ENCODE assay signal across 1 cellular context in genomic region chr1:145281037-145281727, GRCh38.
A peak's percentile ranks its signal among the peaks of the same experiment; 100 is the strongest.
TF ChIP-seq lines count a peak whose summit lies in the region.
"Not testable (repeated sequence)": the region's sequence is repeated elsewhere in the genome, so short reads cannot be mapped to it uniquely, and the experiment has no call there.

No MANE protein-coding gene starts in this region.

TF ChIP-seq in K562, 482 proteins besides CTCF, POLR2A, EP300 and RAD21 (continued from another document and continues in another):
- TF ChIP-seq, protein P1, sequence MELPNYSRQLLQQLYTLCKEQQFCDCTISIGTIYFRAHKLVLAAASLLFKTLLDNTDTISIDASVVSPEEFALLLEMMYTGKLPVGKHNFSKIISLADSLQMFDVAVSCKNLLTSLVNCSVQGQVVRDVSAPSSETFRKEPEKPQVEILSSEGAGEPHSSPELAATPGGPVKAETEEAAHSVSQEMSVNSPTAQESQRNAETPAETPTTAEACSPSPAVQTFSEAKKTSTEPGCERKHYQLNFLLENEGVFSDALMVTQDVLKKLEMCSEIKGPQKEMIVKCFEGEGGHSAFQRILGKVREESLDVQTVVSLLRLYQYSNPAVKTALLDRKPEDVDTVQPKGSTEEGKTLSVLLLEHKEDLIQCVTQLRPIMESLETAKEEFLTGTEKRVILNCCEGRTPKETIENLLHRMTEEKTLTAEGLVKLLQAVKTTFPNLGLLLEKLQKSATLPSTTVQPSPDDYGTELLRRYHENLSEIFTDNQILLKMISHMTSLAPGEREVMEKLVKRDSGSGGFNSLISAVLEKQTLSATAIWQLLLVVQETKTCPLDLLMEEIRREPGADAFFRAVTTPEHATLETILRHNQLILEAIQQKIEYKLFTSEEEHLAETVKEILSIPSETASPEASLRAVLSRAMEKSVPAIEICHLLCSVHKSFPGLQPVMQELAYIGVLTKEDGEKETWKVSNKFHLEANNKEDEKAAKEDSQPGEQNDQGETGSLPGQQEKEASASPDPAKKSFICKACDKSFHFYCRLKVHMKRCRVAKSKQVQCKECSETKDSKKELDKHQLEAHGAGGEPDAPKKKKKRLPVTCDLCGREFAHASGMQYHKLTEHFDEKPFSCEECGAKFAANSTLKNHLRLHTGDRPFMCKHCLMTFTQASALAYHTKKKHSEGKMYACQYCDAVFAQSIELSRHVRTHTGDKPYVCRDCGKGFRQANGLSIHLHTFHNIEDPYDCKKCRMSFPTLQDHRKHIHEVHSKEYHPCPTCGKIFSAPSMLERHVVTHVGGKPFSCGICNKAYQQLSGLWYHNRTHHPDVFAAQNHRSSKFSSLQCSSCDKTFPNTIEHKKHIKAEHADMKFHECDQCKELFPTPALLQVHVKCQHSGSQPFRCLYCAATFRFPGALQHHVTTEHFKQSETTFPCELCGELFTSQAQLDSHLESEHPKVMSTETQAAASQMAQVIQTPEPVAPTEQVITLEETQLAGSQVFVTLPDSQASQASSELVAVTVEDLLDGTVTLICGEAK (IDR thresholded peaks at IDR 0.05), result peak; percentile 21; the same call in 1 of the 2 replicates
- TF ChIP-seq, protein P1 (CRISPR knock-in tag; IDR thresholded peaks at IDR 0.05), result peak; percentile 71
- TF ChIP-seq E2F6 (IDR thresholded peaks at IDR 0.05; ENCODE audit: borderline replicate concordance in 1 of 2, extremely low read depth in 1 of 2, insufficient read depth in 1 of 2, insufficient read length in 1 of 2, low read depth in 1 of 2, low read length in 1 of 2, poor library complexity in 1 of 2, severe bottlenecking in 1 of 2), result peak in 1 of 2 experiments; percentile 52
- TF ChIP-seq ZNF561 (CRISPR knock-in tag; conservative IDR thresholded peaks at IDR 0.05), result peak; percentile 94
- TF ChIP-seq HNRNPLL (IDR thresholded peaks at IDR 0.05; ENCODE audit: low read depth, low read length, poor library complexity, severe bottlenecking), result peak; percentile 30
- TF ChIP-seq TEAD1 (CRISPR knock-in tag; IDR thresholded peaks at IDR 0.05), result peak; percentile 61 to 98; a peak in 3 of 4 replicates
- TF ChIP-seq TEAD4 (IDR thresholded peaks at IDR 0.05; ENCODE audit: low read length), result peak; percentile 85
- not testable (repeated sequence) for TF ChIP-seq TEAD4 (CRISPR knock-in tag; IDR thresholded peaks at IDR 0.05; ENCODE audit: borderline replicate concordance); MYNN (CRISPR knock-in tag; IDR thresholded peaks at IDR 0.05); ATF1 (CRISPR knock-in tag; IDR thresholded peaks at IDR 0.05)
- TF ChIP-seq SMARCA4 (IDR thresholded peaks at IDR 0.05), result peak; percentile 57; the same call in 1 of the 2 replicates
- peak; percentile 47; the same call in 1 of the 2 replicates for TF ChIP-seq IRF9 (tag; IDR thresholded peaks at IDR 0.05)
- peak; percentile 31 to 94; a peak in 2 of 4 replicates for TF ChIP-seq SRF (CRISPR knock-in tag; IDR thresholded peaks at IDR 0.05)
- TF ChIP-seq STAT6 (CRISPR knock-in tag; IDR thresholded peaks at IDR 0.05), result peak; percentile 76; the same call in 1 of the 2 replicates
- TF ChIP-seq, protein P2, sequence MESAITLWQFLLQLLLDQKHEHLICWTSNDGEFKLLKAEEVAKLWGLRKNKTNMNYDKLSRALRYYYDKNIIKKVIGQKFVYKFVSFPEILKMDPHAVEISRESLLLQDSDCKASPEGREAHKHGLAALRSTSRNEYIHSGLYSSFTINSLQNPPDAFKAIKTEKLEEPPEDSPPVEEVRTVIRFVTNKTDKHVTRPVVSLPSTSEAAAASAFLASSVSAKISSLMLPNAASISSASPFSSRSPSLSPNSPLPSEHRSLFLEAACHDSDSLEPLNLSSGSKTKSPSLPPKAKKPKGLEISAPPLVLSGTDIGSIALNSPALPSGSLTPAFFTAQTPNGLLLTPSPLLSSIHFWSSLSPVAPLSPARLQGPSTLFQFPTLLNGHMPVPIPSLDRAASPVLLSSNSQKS (CRISPR knock-in tag; IDR thresholded peaks at IDR 0.05), result peak; percentile 96
- peak; percentile 87 for TF ChIP-seq ZBTB8A (IDR thresholded peaks at IDR 0.05; ENCODE audit: partially characterized antibody)
- peak; percentile 86 for TF ChIP-seq GABPB1 (CRISPR knock-in tag; IDR thresholded peaks at IDR 0.05)
- peak; percentile 63 to 67; a peak in 3 of 4 replicates for TF ChIP-seq KDM1A (IDR thresholded peaks at IDR 0.05)
- peak; percentile 98 for TF ChIP-seq ZSCAN32 (CRISPR knock-in tag; IDR thresholded peaks at IDR 0.05)
- peak; percentile 95 for TF ChIP-seq GATAD2A (IDR thresholded peaks at IDR 0.05)
- TF ChIP-seq ZNF311 (CRISPR knock-in tag; IDR thresholded peaks at IDR 0.05), result 0 out of 2 replicates have a peak, but pooled peaks have one; percentile 54
- TF ChIP-seq MYNN (IDR thresholded peaks at IDR 0.05), result peak; percentile 83
- peak; percentile 85 for TF ChIP-seq LEF1 (IDR thresholded peaks at IDR 0.05)
- peak; percentile 99 for TF ChIP-seq ZNF717 (CRISPR knock-in tag; IDR thresholded peaks at IDR 0.05)
- peak in 1 of 2 experiments; percentile 99; a peak in 2 of 4 replicates for TF ChIP-seq ZMIZ1 (IDR thresholded peaks at IDR 0.05; ENCODE audit: low read depth in 2 of 2, low read length in 2 of 2)
- TF ChIP-seq CHD2 (IDR thresholded peaks at IDR 0.05; ENCODE audit: low read depth, low read length), result peak; percentile 81
- peak; percentile 63 for TF ChIP-seq TRIM28 (IDR thresholded peaks at IDR 0.05)
- TF ChIP-seq PHB (CRISPR knock-in tag; IDR thresholded peaks at IDR 0.05), result peak; percentile 99
- peak; percentile 78 for TF ChIP-seq POLR2G (IDR thresholded peaks at IDR 0.05; ENCODE audit: low read depth, low read length)
- TF ChIP-seq, protein P3, sequence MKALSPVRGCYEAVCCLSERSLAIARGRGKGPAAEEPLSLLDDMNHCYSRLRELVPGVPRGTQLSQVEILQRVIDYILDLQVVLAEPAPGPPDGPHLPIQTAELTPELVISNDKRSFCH (CRISPR knock-in tag; IDR thresholded peaks at IDR 0.05), result not testable (repeated sequence)
- TF ChIP-seq, protein P3 (tag; IDR thresholded peaks at IDR 0.05), result peak; percentile 47; the same call in 1 of the 2 replicates
- peak; percentile 99 for TF ChIP-seq NR2F6 (CRISPR knock-in tag; IDR thresholded peaks at IDR 0.05)
- peak; percentile 89 for TF ChIP-seq ZNF583 (CRISPR knock-in tag; IDR thresholded peaks at IDR 0.05)
- TF ChIP-seq ZNF146 (CRISPR knock-in tag; IDR thresholded peaks at IDR 0.05; ENCODE audit: unreplicated experiment), result peak; percentile 38
- 0 out of 2 replicates have a peak, but pooled peaks have one; percentile 35 for TF ChIP-seq ATF1 (tag; IDR thresholded peaks at IDR 0.05)
- TF ChIP-seq HDAC1 (IDR thresholded peaks at IDR 0.05), result peak; percentile 59 to 78
- TF ChIP-seq TCF3 (CRISPR knock-in tag; IDR thresholded peaks at IDR 0.05), result 0 out of 2 replicates have a peak, but pooled peaks have one; percentile 23
- TF ChIP-seq ZBTB1 (CRISPR knock-in tag; IDR thresholded peaks at IDR 0.05; ENCODE audit: borderline replicate concordance, low read depth), result peak; percentile 76; the same call in 1 of the 2 replicates
- TF ChIP-seq SMAD3 (CRISPR knock-in tag; conservative IDR thresholded peaks at IDR 0.05), result peak; percentile 98
- peak; percentile 62; the same call in 1 of the 2 replicates for TF ChIP-seq MEF2D (tag; conservative IDR thresholded peaks at IDR 0.05; ENCODE audit: low read depth)
